22 cellular contexts compared by ENCODE assay signal in the genomic region with DNA sequence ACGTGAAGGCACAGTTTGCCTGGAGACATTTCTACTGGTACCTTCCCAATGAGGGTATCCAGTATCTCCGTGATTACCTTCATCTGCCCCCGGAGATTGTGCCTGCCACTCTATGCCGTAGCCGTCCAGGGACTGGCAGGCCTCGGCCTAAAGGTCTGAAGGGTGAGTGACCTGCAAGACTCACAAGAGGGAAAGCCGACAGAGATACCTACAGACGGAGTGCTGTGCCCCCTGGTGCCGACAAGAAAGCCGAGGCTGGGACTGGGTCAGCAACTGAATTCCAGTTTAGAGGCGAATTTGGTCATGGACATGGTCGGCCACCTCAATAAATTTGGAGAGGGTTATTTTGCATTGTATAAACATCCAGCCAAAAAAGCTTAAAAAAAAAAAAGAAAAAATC.
A peak's percentile ranks its signal among the peaks of the same experiment; 100 is the strongest.
DNase-seq lines count a peak whose midpoint lies in the region; ATAC-seq and TF ChIP-seq lines count a peak whose summit lies in the region.
"Had no signal": no experiment of that assay in that cellular context is flagged by ENCODE, and none has a peak within 500 bp of the region (broad histone marks: within the 10 kb centered on the region; RNA-seq: fewer than 3 reads in every experiment).

No MANE protein-coding gene starts in this region.

- no peaks in the 10 kb centered on the region for H3K4me1 ChIP-seq in liver (ENCODE audit: control insufficient read depth in 4 of 4, insufficient read depth in 4 of 4, low read length in 3 of 4)

- peak; percentile 68 to 76 for TF ChIP-seq RAD21 in liver (IDR thresholded peaks at IDR 0.05)

- H3K36me3 Mint-ChIP-seq in WTC11 = no peaks in the 10 kb centered on the region
- no peaks in the 10 kb centered on the region for H3K36me3 Mint-ChIP-seq in stimulated activated effector memory CD8-positive, alpha-beta T cell treated with anti-CD3 and anti-CD28 coated beads, Interleukin-12 subunit alpha, Interleukin-12 subunit beta, amount 100 ng/mL, for 72 hours
- H3K36me3 Mint-ChIP-seq: CD4-positive, CD25-positive, alpha-beta regulatory T cell; CD8-positive, alpha-beta memory T cell had no signal

- H3K9ac ChIP-seq in liver (ENCODE audit: low read depth in 1 of 2, low read length in 2 of 2) = no peak overlapping the region

- POLR2A ChIA-PET in WTC11 (lab: Charles Lee) = interaction anchor here (0.6 kb wide), 1 partner anchor 1288 kb away, joined by 7 read pairs; no protein-coding TSS in a partner anchor

- no peak overlapping the region for H3K4me3 ChIP-seq in liver (ENCODE audit: low read depth in 1 of 3, low read length in 3 of 3)
- H3K4me3 ChIP-seq: K562 had no signal

- TF ChIP-seq CTCF in WTC11 (IDR thresholded peaks at IDR 0.05) (no peak), liver (IDR thresholded peaks at IDR 0.05; ENCODE audit: low read depth, low read length, missing input control) (peak; percentile 24)

- peaks cover 17% of the 10 kb centered on the region for H3K4me1 Mint-ChIP-seq in WTC11
- no peaks in the 10 kb centered on the region for H3K4me1 Mint-ChIP-seq in stimulated activated effector memory CD8-positive, alpha-beta T cell treated with anti-CD3 and anti-CD28 coated beads, Interleukin-12 subunit alpha, Interleukin-12 subunit beta, amount 100 ng/mL, for 72 hours
- H3K4me1 Mint-ChIP-seq: CD4-positive, CD25-positive, alpha-beta regulatory T cell; CD8-positive, alpha-beta memory T cell had no signal

- CTCF ChIA-PET in WTC11 (lab: Charles Lee) = interaction anchor here (0.5 to 2.2 kb wide), 3 partner anchors 349 to 424 kb away, joined by 3 to 13 read pairs (median 3); a partner anchor contains a TSS

- H3K9me3 Mint-ChIP-seq in WTC11 = no peaks in the 10 kb centered on the region
- peaks cover 22% of the 10 kb centered on the region for H3K9me3 Mint-ChIP-seq in stimulated activated effector memory CD8-positive, alpha-beta T cell treated with anti-CD3 and anti-CD28 coated beads, Interleukin-12 subunit alpha, Interleukin-12 subunit beta, amount 100 ng/mL, for 72 hours

- no peaks in the 10 kb centered on the region for H3K36me3 ChIP-seq in liver (ENCODE audit: control insufficient read depth in 4 of 4, insufficient read depth in 3 of 4, low read depth in 1 of 4, low read length in 3 of 4)
- H3K36me3 ChIP-seq: BE2C had no signal

- H3K27me3 Mint-ChIP-seq in WTC11 (ENCODE audit: low read depth) = no peaks in the 10 kb centered on the region
- H3K27me3 Mint-ChIP-seq: CD4-positive, CD25-positive, alpha-beta regulatory T cell; CD8-positive, alpha-beta memory T cell had no signal

- H3K4me3 Mint-ChIP-seq in WTC11 = no peak overlapping the region
- H3K4me3 Mint-ChIP-seq in stimulated activated effector memory CD8-positive, alpha-beta T cell treated with anti-CD3 and anti-CD28 coated beads, Interleukin-12 subunit alpha, Interleukin-12 subunit beta, amount 100 ng/mL, for 72 hours = no peak overlapping the region
- H3K4me3 Mint-ChIP-seq: CD4-positive, CD25-positive, alpha-beta regulatory T cell; CD8-positive, alpha-beta memory T cell; HFFc6 had no signal

- H3K27ac Mint-ChIP-seq in WTC11 = no peak overlapping the region
- no peak overlapping the region for H3K27ac Mint-ChIP-seq in stimulated activated effector memory CD8-positive, alpha-beta T cell treated with anti-CD3 and anti-CD28 coated beads, Interleukin-12 subunit alpha, Interleukin-12 subunit beta, amount 100 ng/mL, for 72 hours
- H3K27ac Mint-ChIP-seq: CD4-positive, CD25-positive, alpha-beta regulatory T cell; CD8-positive, alpha-beta memory T cell; HFFc6 had no signal

- no peaks in the 10 kb centered on the region for H3K9me3 ChIP-seq in liver (ENCODE audit: control insufficient read depth in 4 of 4, low read length in 3 of 4)
- H3K9me3 ChIP-seq: BE2C had no signal

- no peak overlapping the region for H3K27ac ChIP-seq in liver (ENCODE audit: low read depth in 1 of 2, low read length in 2 of 2)
- H3K27ac ChIP-seq: HL-60 had no signal

- H3K27me3 ChIP-seq in liver (ENCODE audit: control insufficient read depth in 4 of 4, insufficient read depth in 4 of 4, low read length in 3 of 4) = no peaks in the 10 kb centered on the region
- H3K27me3 ChIP-seq: BE2C had no signal

- ATAC-seq in WTC11 (no peak), GM21367 (IDR thresholded peaks at IDR 0.05; ENCODE audit: unreplicated experiment) (no peak)
- no peak for ATAC-seq in stimulated activated effector memory CD8-positive, alpha-beta T cell treated with anti-CD3 and anti-CD28 coated beads, Interleukin-12 subunit alpha, Interleukin-12 subunit beta, amount 100 ng/mL, for 72 hours
- ATAC-seq: HCT116, K562 had no signal

- DNase-seq in WTC11 (ENCODE audit: low spot score) (peak; percentile 47), iPS-NIHi7 (ENCODE audit: extremely low spot score) (peak; percentile 10), germinal center (ENCODE audit: low spot score) (no peak), RKO (ENCODE audit: low spot score) (no peak)
- no peak for DNase-seq in stimulated activated effector memory CD8-positive, alpha-beta T cell treated with anti-CD3 and anti-CD28 coated beads, Interleukin-12 subunit alpha, Interleukin-12 subunit beta, amount 100 ng/mL, for 72 hours (ENCODE audit: low spot score in 2 of 2)
- DNase-seq: ACHN; BE2C; C1 segment of cervical spinal cord; CD4-positive, CD25-positive, alpha-beta regulatory T cell; CD8-positive, alpha-beta memory T cell; COR-L47; DMS 273 treated with DMSO at 0.1 percent for 48 hours; DMS53; DND-41; EL; HFFc6; IMR-90 had no signal

- WGBS in liver = 78% methylated on average over 12 of the region's 12 CpGs

TF ChIP-seq in WTC11, 78 proteins besides CTCF, POLR2A, EP300 and RAD21 (continues in another document):
- no peak for TF ChIP-seq NR1H2 (CRISPR knock-in tag; IDR thresholded peaks at IDR 0.05)
- TF ChIP-seq, protein P1, sequence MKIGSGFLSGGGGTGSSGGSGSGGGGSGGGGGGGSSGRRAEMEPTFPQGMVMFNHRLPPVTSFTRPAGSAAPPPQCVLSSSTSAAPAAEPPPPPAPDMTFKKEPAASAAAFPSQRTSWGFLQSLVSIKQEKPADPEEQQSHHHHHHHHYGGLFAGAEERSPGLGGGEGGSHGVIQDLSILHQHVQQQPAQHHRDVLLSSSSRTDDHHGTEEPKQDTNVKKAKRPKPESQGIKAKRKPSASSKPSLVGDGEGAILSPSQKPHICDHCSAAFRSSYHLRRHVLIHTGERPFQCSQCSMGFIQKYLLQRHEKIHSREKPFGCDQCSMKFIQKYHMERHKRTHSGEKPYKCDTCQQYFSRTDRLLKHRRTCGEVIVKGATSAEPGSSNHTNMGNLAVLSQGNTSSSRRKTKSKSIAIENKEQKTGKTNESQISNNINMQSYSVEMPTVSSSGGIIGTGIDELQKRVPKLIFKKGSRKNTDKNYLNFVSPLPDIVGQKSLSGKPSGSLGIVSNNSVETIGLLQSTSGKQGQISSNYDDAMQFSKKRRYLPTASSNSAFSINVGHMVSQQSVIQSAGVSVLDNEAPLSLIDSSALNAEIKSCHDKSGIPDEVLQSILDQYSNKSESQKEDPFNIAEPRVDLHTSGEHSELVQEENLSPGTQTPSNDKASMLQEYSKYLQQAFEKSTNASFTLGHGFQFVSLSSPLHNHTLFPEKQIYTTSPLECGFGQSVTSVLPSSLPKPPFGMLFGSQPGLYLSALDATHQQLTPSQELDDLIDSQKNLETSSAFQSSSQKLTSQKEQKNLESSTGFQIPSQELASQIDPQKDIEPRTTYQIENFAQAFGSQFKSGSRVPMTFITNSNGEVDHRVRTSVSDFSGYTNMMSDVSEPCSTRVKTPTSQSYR (CRISPR knock-in tag; IDR thresholded peaks at IDR 0.05) = no peak
- TF ChIP-seq GRHL2 (CRISPR knock-in tag; IDR thresholded peaks at IDR 0.05; ENCODE audit: insufficient replicate concordance, severe bottlenecking) = no peak

TF ChIP-seq in liver, 16 proteins besides CTCF, POLR2A, EP300 and RAD21:
- TF ChIP-seq RXRA (IDR thresholded peaks at IDR 0.05) (peak; percentile 10 to 26), SP1 (IDR thresholded peaks at IDR 0.05) (no peak)

Comparison
In these comparisons a context has a peak if more than half of its experiments do, and no peak if none do; other contexts are left out.
1. DNase-seq: peak in WTC11 (single experiment) and iPS-NIHi7 (single experiment); none in germinal center (single experiment), RKO (single experiment) and stimulated activated effector memory CD8-positive, alpha-beta T cell treated with anti-CD3 and anti-CD28 coated beads, Interleukin-12 subunit alpha, Interleukin-12 subunit beta, amount 100 ng/mL, for 72 hours (0 of 2).